Comparison of ENCODE assay signal across 1 cellular context in genomic region chr7:149409889-149410288, GRCh38.
TF ChIP-seq lines count a peak whose summit lies in the region.

No MANE protein-coding gene starts in this region.

TF ChIP-seq in K562, 482 proteins besides CTCF, POLR2A, EP300 and RAD21 (continued from another document):
- TF ChIP-seq, protein P1, sequence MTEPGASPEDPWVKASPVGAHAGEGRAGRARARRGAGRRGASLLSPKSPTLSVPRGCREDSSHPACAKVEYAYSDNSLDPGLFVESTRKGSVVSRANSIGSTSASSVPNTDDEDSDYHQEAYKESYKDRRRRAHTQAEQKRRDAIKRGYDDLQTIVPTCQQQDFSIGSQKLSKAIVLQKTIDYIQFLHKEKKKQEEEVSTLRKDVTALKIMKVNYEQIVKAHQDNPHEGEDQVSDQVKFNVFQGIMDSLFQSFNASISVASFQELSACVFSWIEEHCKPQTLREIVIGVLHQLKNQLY (CRISPR knock-in tag; conservative IDR thresholded peaks at IDR 0.05), result no peak
- no peak for TF ChIP-seq E2F8 (IDR thresholded peaks at IDR 0.05; ENCODE audit: low read depth, partially characterized antibody)
- no peak for TF ChIP-seq ZNF431 (CRISPR knock-in tag; IDR thresholded peaks at IDR 0.05)
- TF ChIP-seq L3MBTL2 (IDR thresholded peaks at IDR 0.05), result no peak
- no peak for TF ChIP-seq ZNF780A (CRISPR knock-in tag; IDR thresholded peaks at IDR 0.05)
- TF ChIP-seq ZNF174 (CRISPR knock-in tag; IDR thresholded peaks at IDR 0.05), result no peak
- TF ChIP-seq, protein P2, sequence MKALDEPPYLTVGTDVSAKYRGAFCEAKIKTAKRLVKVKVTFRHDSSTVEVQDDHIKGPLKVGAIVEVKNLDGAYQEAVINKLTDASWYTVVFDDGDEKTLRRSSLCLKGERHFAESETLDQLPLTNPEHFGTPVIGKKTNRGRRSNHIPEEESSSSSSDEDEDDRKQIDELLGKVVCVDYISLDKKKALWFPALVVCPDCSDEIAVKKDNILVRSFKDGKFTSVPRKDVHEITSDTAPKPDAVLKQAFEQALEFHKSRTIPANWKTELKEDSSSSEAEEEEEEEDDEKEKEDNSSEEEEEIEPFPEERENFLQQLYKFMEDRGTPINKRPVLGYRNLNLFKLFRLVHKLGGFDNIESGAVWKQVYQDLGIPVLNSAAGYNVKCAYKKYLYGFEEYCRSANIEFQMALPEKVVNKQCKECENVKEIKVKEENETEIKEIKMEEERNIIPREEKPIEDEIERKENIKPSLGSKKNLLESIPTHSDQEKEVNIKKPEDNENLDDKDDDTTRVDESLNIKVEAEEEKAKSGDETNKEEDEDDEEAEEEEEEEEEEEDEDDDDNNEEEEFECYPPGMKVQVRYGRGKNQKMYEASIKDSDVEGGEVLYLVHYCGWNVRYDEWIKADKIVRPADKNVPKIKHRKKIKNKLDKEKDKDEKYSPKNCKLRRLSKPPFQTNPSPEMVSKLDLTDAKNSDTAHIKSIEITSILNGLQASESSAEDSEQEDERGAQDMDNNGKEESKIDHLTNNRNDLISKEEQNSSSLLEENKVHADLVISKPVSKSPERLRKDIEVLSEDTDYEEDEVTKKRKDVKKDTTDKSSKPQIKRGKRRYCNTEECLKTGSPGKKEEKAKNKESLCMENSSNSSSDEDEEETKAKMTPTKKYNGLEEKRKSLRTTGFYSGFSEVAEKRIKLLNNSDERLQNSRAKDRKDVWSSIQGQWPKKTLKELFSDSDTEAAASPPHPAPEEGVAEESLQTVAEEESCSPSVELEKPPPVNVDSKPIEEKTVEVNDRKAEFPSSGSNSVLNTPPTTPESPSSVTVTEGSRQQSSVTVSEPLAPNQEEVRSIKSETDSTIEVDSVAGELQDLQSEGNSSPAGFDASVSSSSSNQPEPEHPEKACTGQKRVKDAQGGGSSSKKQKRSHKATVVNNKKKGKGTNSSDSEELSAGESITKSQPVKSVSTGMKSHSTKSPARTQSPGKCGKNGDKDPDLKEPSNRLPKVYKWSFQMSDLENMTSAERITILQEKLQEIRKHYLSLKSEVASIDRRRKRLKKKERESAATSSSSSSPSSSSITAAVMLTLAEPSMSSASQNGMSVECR (CRISPR knock-in tag; IDR thresholded peaks at IDR 0.05), result no peak
- TF ChIP-seq CC2D1A (IDR thresholded peaks at IDR 0.05), result no peak
- no peak for TF ChIP-seq RNF219 (CRISPR knock-in tag; IDR thresholded peaks at IDR 0.05)
- TF ChIP-seq BMI1 (IDR thresholded peaks at IDR 0.05; ENCODE audit: low read length), result no peak
- TF ChIP-seq, protein P3, sequence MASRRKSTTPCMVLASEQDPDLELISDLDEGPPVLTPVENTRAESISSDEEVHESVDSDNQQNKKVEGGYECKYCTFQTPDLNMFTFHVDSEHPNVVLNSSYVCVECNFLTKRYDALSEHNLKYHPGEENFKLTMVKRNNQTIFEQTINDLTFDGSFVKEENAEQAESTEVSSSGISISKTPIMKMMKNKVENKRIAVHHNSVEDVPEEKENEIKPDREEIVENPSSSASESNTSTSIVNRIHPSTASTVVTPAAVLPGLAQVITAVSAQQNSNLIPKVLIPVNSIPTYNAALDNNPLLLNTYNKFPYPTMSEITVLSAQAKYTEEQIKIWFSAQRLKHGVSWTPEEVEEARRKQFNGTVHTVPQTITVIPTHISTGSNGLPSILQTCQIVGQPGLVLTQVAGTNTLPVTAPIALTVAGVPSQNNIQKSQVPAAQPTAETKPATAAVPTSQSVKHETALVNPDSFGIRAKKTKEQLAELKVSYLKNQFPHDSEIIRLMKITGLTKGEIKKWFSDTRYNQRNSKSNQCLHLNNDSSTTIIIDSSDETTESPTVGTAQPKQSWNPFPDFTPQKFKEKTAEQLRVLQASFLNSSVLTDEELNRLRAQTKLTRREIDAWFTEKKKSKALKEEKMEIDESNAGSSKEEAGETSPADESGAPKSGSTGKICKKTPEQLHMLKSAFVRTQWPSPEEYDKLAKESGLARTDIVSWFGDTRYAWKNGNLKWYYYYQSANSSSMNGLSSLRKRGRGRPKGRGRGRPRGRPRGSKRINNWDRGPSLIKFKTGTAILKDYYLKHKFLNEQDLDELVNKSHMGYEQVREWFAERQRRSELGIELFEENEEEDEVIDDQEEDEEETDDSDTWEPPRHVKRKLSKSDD (conservative IDR thresholded peaks at IDR 0.05; ENCODE audit: low read length), result no peak
- TF ChIP-seq CCAR2 (IDR thresholded peaks at IDR 0.05; ENCODE audit: low read depth, low read length), result no peak
- TF ChIP-seq MTA3 (IDR thresholded peaks at IDR 0.05; ENCODE audit: borderline replicate concordance), result no peak
- no peak for TF ChIP-seq ZNF140 (CRISPR knock-in tag; IDR thresholded peaks at IDR 0.05)
